33 cellular contexts compared by ENCODE assay signal in genomic region chr2:146777181-146777580, GRCh38.
"Had no signal": no experiment of that assay in that cellular context is flagged by ENCODE, and none has a peak within 500 bp of the region (broad histone marks: within the 10 kb centered on the region; RNA-seq: fewer than 3 reads in every experiment).

No MANE protein-coding gene starts in this region.

- H3K4me1 Mint-ChIP-seq: activated CD4-positive, alpha-beta T cell treated with anti-CD3 and anti-CD28 coated beads, Interleukin-2, amount 10 ng/mL, durations not matched to agents 24 days and 14 days; activated naive CD4-positive, alpha-beta T cell treated with anti-CD3 and anti-CD28 coated beads, Interleukin-2, amount 50 U/mL, for 24 hours; activated naive CD8-positive, alpha-beta T cell treated with anti-CD3 and anti-CD28 coated beads, Interleukin-2, amount 10 ng/mL, durations not matched to agents 7 days and 5 days; brain; IgD-negative memory B cell had no signal

- DNase-seq: activated CD4-positive, alpha-beta T cell treated with anti-CD3 and anti-CD28 coated beads, Interleukin-2, amount 10 ng/mL, durations not matched to agents 24 days and 14 days; activated CD4-positive, alpha-beta T cell treated with anti-CD3 and anti-CD28 coated beads, Interleukin-2, amount 50 U/mL, for 4 hours; activated CD8-positive, alpha-beta T cell treated with anti-CD3 and anti-CD28 coated beads, Interleukin-2, amount 10 ng/mL, durations not matched to agents 7 days and 5 days; activated gamma-delta T cell; activated naive CD4-positive, alpha-beta T cell treated with Interleukin-2 at 50 U/mL for 16 hours; activated naive CD8-positive, alpha-beta T cell treated with anti-CD3 and anti-CD28 coated beads, Interleukin-2, amount 10 ng/mL, durations not matched to agents 7 days and 5 days; activated T-cell treated with anti-CD3 and anti-CD28 coated beads, Interleukin-2, amount 50 U/mL, for 24 hours; adrenal gland; caudate nucleus; cerebellar nuclear complex; Kasumi-1; KBM-7; NCI-H1105 treated with DMSO at 0.1 percent for 48 hours; NCI-H1436; NCI-H187; NCI-H2029 treated with DMSO at 0.1 percent for 48 hours; NCI-H2107; NCI-H2171; NCI-H2227 treated with DMSO at 0.1 percent for 48 hours; NCI-H524 treated with DMSO at 0.1 percent for 48 hours; NK-92 treated with Interleukin-12 subunit alpha and Interleukin-12 subunit beta, amount 100 ng/mL, for 24 hours; PC-3; Peyer's patch; RPMI8226; SHP77 treated with DMSO at 0.1 percent for 48 hours; SK-N-SH had no signal

- H3K4me1 ChIP-seq: adrenal gland, Peyer's patch, SJSA1 had no signal

- H3K27ac Mint-ChIP-seq: activated CD4-positive, alpha-beta T cell treated with anti-CD3 and anti-CD28 coated beads, Interleukin-2, amount 10 ng/mL, durations not matched to agents 24 days and 14 days; activated CD8-positive, alpha-beta T cell treated with anti-CD3 and anti-CD28 coated beads, Interleukin-2, amount 10 ng/mL, durations not matched to agents 7 days and 5 days; activated naive CD4-positive, alpha-beta T cell treated with anti-CD3 and anti-CD28 coated beads, Interleukin-2, amount 50 U/mL, for 24 hours; activated naive CD8-positive, alpha-beta T cell treated with anti-CD3 and anti-CD28 coated beads, Interleukin-2, amount 10 ng/mL, durations not matched to agents 7 days and 5 days; activated T-cell treated with anti-CD3 and anti-CD28 coated beads, Interleukin-2, amount 50 U/mL, for 24 hours; activated T-helper 2 cell treated with anti-CD3 and anti-CD28 coated beads, Interferon-gamma antibody, Interleukin-2, Interleukin-4, amounts not matched to agents 10 μg/mL and 5 μg/mL and 100 μg/mL, durations not matched to agents 14 hours and 24 hours and 36 hours; brain; IgD-negative memory B cell; T-helper 1 cell treated with Interleukin-12 subunit alpha and Interleukin-12 subunit beta and Interleukin-4 antibody, amounts not matched to agents 30 μg/mL and 1 μg/mL, for 36 hours; T-helper 2 cell treated with Interferon-gamma antibody and Interleukin-4, amounts not matched to agents 5 μg/mL and 100 μg/mL, for 36 hours had no signal

- H3K27ac ChIP-seq: adrenal gland, Peyer's patch, SJSA1 had no signal

- H3K27me3 ChIP-seq: adrenal gland, Peyer's patch, SJSA1 had no signal

- H3K36me3 Mint-ChIP-seq: activated naive CD4-positive, alpha-beta T cell treated with anti-CD3 and anti-CD28 coated beads, Interleukin-2, amount 50 U/mL, for 24 hours; activated naive CD8-positive, alpha-beta T cell treated with anti-CD3 and anti-CD28 coated beads, Interleukin-2, amount 10 ng/mL, durations not matched to agents 7 days and 5 days; brain; IgD-negative memory B cell had no signal

- H3K27me3 Mint-ChIP-seq: activated CD4-positive, alpha-beta T cell treated with anti-CD3 and anti-CD28 coated beads, Interleukin-2, amount 10 ng/mL, durations not matched to agents 24 days and 14 days; activated naive CD4-positive, alpha-beta T cell treated with anti-CD3 and anti-CD28 coated beads, Interleukin-2, amount 50 U/mL, for 24 hours; activated naive CD8-positive, alpha-beta T cell treated with anti-CD3 and anti-CD28 coated beads, Interleukin-2, amount 10 ng/mL, durations not matched to agents 7 days and 5 days; activated T-cell treated with anti-CD3 and anti-CD28 coated beads, Interleukin-2, amount 50 U/mL, for 24 hours; brain had no signal

- H3K4me3 Mint-ChIP-seq: activated CD4-positive, alpha-beta T cell treated with anti-CD3 and anti-CD28 coated beads, Interleukin-2, amount 10 ng/mL, durations not matched to agents 24 days and 14 days; activated CD8-positive, alpha-beta T cell treated with anti-CD3 and anti-CD28 coated beads, Interleukin-2, amount 10 ng/mL, durations not matched to agents 7 days and 5 days; activated naive CD4-positive, alpha-beta T cell treated with anti-CD3 and anti-CD28 coated beads, Interleukin-2, amount 50 U/mL, for 24 hours; activated naive CD8-positive, alpha-beta T cell treated with anti-CD3 and anti-CD28 coated beads, Interleukin-2, amount 10 ng/mL, durations not matched to agents 7 days and 5 days; activated T-cell treated with anti-CD3 and anti-CD28 coated beads, Interleukin-2, amount 50 U/mL, for 24 hours; brain; IgD-negative memory B cell; T-helper 1 cell treated with Interleukin-12 subunit alpha and Interleukin-12 subunit beta and Interleukin-4 antibody, amounts not matched to agents 30 μg/mL and 1 μg/mL, for 36 hours; T-helper 2 cell treated with Interferon-gamma antibody and Interleukin-4, amounts not matched to agents 5 μg/mL and 100 μg/mL, for 36 hours had no signal

- H3K4me2 ChIP-seq: SK-N-SH had no signal

- H3K4me3 ChIP-seq: adrenal gland, Peyer's patch, SJSA1 had no signal

- H3K9me3 Mint-ChIP-seq: activated CD4-positive, alpha-beta T cell treated with anti-CD3 and anti-CD28 coated beads, Interleukin-2, amount 10 ng/mL, durations not matched to agents 24 days and 14 days; activated naive CD4-positive, alpha-beta T cell treated with anti-CD3 and anti-CD28 coated beads, Interleukin-2, amount 50 U/mL, for 24 hours; activated T-helper 2 cell treated with anti-CD3 and anti-CD28 coated beads, Interferon-gamma antibody, Interleukin-2, Interleukin-4, amounts not matched to agents 10 μg/mL and 5 μg/mL and 100 μg/mL, durations not matched to agents 14 hours and 24 hours and 36 hours had no signal

- H3K9ac ChIP-seq: SK-N-SH had no signal

- ATAC-seq: activated CD8-positive, alpha-beta T cell treated with anti-CD3 and anti-CD28 coated beads, Interleukin-2, amount 10 ng/mL, durations not matched to agents 7 days and 5 days; PC-3 had no signal

- H3K36me3 ChIP-seq: adrenal gland, Peyer's patch, SJSA1 had no signal

- H3K9me3 ChIP-seq: adrenal gland, Peyer's patch, SK-N-SH had no signal
